Comparison of ENCODE assay signal across 13 cellular contexts in genomic region chr13:20125129-20125782, GRCh38. TPM values are rescaled to one million over a fixed set of nuclear protein-coding genes. Genes with fewer than 3 reads are reported as not detected.
A peak's percentile ranks its signal among the peaks of the same experiment; 100 is the strongest.
DNase-seq lines count a peak whose midpoint lies in the region; FAIRE-seq and TF ChIP-seq lines count a peak whose summit lies in the region.
"Had no signal": no experiment of that assay in that cellular context is flagged by ENCODE, and none has a peak within 500 bp of the region (broad histone marks: within the 10 kb centered on the region; RNA-seq: fewer than 3 reads in every experiment).

No MANE protein-coding gene starts in this region.

- peaks cover 28% of the 10 kb centered on the region for H3K4me1 Mint-ChIP-seq in HFFc6 (ENCODE audit: low read depth)
- peaks cover 2% of the 10 kb centered on the region for H3K4me1 Mint-ChIP-seq in activated naive CD8-positive, alpha-beta T cell treated with anti-CD3 and anti-CD28 coated beads for 36 hours

- H3K36me3 ChIP-seq in bronchial epithelial cell (ENCODE audit: control insufficient read depth, insufficient read depth, low read length) = no peaks in the 10 kb centered on the region
- no peaks in the 10 kb centered on the region for H3K36me3 ChIP-seq in keratinocyte (ENCODE audit: control insufficient read depth in 2 of 2, extremely low read depth in 1 of 2, insufficient read depth in 2 of 2, low read length in 2 of 2)
- H3K36me3 ChIP-seq: neural progenitor cell had no signal

- H3K27ac Mint-ChIP-seq in HFFc6 = peak overlapping the region; percentile 67
- no peak overlapping the region for H3K27ac Mint-ChIP-seq in activated naive CD8-positive, alpha-beta T cell treated with anti-CD3 and anti-CD28 coated beads for 36 hours
- H3K27ac Mint-ChIP-seq: neural progenitor cell had no signal

- no peaks in the 10 kb centered on the region for H3K9me3 ChIP-seq in keratinocyte (ENCODE audit: control insufficient read depth, low read depth, low read length)
- H3K9me3 ChIP-seq: testis had no signal

- TF ChIP-seq CTCF in HFFc6 (IDR thresholded peaks at IDR 0.05) = no peak
- no peak for TF ChIP-seq CTCF in bronchial epithelial cell (IDR thresholded peaks at IDR 0.05; ENCODE audit: insufficient read depth, low read length, severe bottlenecking)
- TF ChIP-seq CTCF in keratinocyte (optimal IDR thresholded peaks at IDR 0.05 in 1 of 3, IDR thresholded peaks at IDR 0.05 in 1 of 3, conservative IDR thresholded peaks at IDR 0.05 in 1 of 3; ENCODE audit: extremely low read depth in 1 of 3, insufficient read depth in 2 of 3, low read length in 3 of 3) = no peak

- no peak overlapping the region for H2AFZ ChIP-seq in keratinocyte (ENCODE audit: control insufficient read depth, low read length)
- H2AFZ ChIP-seq: neural progenitor cell had no signal

- H4K20me1 ChIP-seq in keratinocyte (ENCODE audit: control insufficient read depth, extremely low read depth, insufficient read depth, low read length) = no peaks in the 10 kb centered on the region

- H3K79me2 ChIP-seq in keratinocyte (ENCODE audit: control insufficient read depth, insufficient read depth, low read length) = no peaks in the 10 kb centered on the region

- dilution Hi-C loops in keratinocyte (cut with MboI; ENCODE audit: extremely low pct_ligation_motif_present, low sequenced_read_pairs) = no loop called here

- H3K4me3 ChIP-seq in bronchial epithelial cell (ENCODE audit: low read depth, low read length) (no peak overlapping the region), keratinocyte (ENCODE audit: control insufficient read depth in 2 of 3, extremely low read depth in 1 of 3, insufficient read depth in 2 of 3, low read depth in 1 of 3, low read length in 3 of 3) (no peak overlapping the region)
- H3K4me3 ChIP-seq: neural progenitor cell, testis had no signal

- peaks cover 3% of the 10 kb centered on the region; the same call in 1 of the 2 replicates for H3K27me3 Mint-ChIP-seq in HFFc6 (ENCODE audit: insufficient read depth)
- H3K27me3 Mint-ChIP-seq in activated naive CD8-positive, alpha-beta T cell treated with anti-CD3 and anti-CD28 coated beads for 36 hours = peaks cover 24% of the 10 kb centered on the region

- H3K27me3 ChIP-seq in bronchial epithelial cell (ENCODE audit: control insufficient read depth, insufficient read depth, low read length) (no peaks in the 10 kb centered on the region), keratinocyte (ENCODE audit: control insufficient read depth, extremely low read depth, insufficient read depth, low read length) (peaks cover 19% of the 10 kb centered on the region)
- H3K27me3 ChIP-seq: testis had no signal

- H3K4me1 ChIP-seq in keratinocyte (ENCODE audit: control insufficient read depth, extremely low read depth, insufficient read depth, low read length) = peaks cover 11% of the 10 kb centered on the region

- DNase-seq in AG08396 (ENCODE audit: low spot score) (peak; percentile 66), HFFc6 (peak; percentile 50), bronchial epithelial cell (ENCODE audit: low read depth) (peak; percentile 65), keratinocyte (ENCODE audit: low read depth, low spot score) (no peak), NCI-H1417 treated with DMSO at 0.1 percent for 48 hours (lab: John Stamatoyannopoulos, UW) (no peak), NCI-H1092 (lab: John Stamatoyannopoulos, UW) (no peak), NCI-H2107 (lab: John Stamatoyannopoulos, UW) (no peak)
- DNase-seq in activated naive CD8-positive, alpha-beta T cell treated with anti-CD3 and anti-CD28 coated beads for 36 hours = no peak
- DNase-seq: NCI-H446 treated with DMSO at 0.1 percent for 48 hours; stimulated activated CD4-positive, alpha-beta T cell treated with anti-CD3 and anti-CD28 coated beads, Interleukin-2, amount 100 ng/mL, for 48 hours; testis had no signal

- H3K4me2 ChIP-seq in keratinocyte (ENCODE audit: control insufficient read depth, extremely low read depth, insufficient read depth, low read depth, low read length) = no peak overlapping the region
- H3K4me2 ChIP-seq: neural progenitor cell had no signal

- no peaks in the 10 kb centered on the region for H3K36me3 Mint-ChIP-seq in HFFc6 (ENCODE audit: low read depth)
- no peaks in the 10 kb centered on the region for H3K36me3 Mint-ChIP-seq in activated naive CD8-positive, alpha-beta T cell treated with anti-CD3 and anti-CD28 coated beads for 36 hours
- H3K36me3 Mint-ChIP-seq: neural progenitor cell had no signal

- H3K9ac ChIP-seq in keratinocyte (ENCODE audit: control insufficient read depth, extremely low read depth, insufficient read depth, low read length) = no peak overlapping the region
- H3K9ac ChIP-seq: neural progenitor cell had no signal

- FAIRE-seq in bronchial epithelial cell (lab: Jason Lieb, UNC) (no peak), keratinocyte (lab: Jason Lieb, UNC) (peak; percentile 9)
- FAIRE-seq: GM12892 had no signal

- no peaks in the 10 kb centered on the region for H3K9me3 Mint-ChIP-seq in HFFc6
- H3K9me3 Mint-ChIP-seq in activated naive CD8-positive, alpha-beta T cell treated with anti-CD3 and anti-CD28 coated beads for 36 hours = no peaks in the 10 kb centered on the region
- H3K9me3 Mint-ChIP-seq: neural progenitor cell had no signal

- H3K9me1 ChIP-seq in keratinocyte (ENCODE audit: control insufficient read depth, extremely low read depth, insufficient read depth, low read length) = no peaks in the 10 kb centered on the region

- H3K4me3 Mint-ChIP-seq in HFFc6 = no peak overlapping the region
- no peak overlapping the region for H3K4me3 Mint-ChIP-seq in activated naive CD8-positive, alpha-beta T cell treated with anti-CD3 and anti-CD28 coated beads for 36 hours
- H3K4me3 Mint-ChIP-seq: neural progenitor cell had no signal

- no peak overlapping the region for H3K27ac ChIP-seq in keratinocyte (ENCODE audit: control insufficient read depth, insufficient read depth, low read length)
- H3K27ac ChIP-seq: neural progenitor cell had no signal

RNA-seq across cellular contexts. Expression of gene GJA3, which starts 35.6 kb away (rescaled TPM):
- under 1 TPM; 0.09 to 0.14 (median 0.11) TPM for total RNA-seq in HFFc6 (2021; fragmentation: NEBNext Ultra II Directional; extraction: Animal tissue kit (Norgen Biotek cat#: 25700))
- 0.26 and 1.5 TPM in 2 replicates for total RNA-seq in bronchial epithelial cell
- polyA plus RNA-seq in keratinocyte = 0.07 to 0.13 TPM (median 0.09 TPM) in 3 replicates
- polyA plus RNA-seq in keratinocyte (2011; ENCODE audit: low read depth) = 0.10 TPM
- 0.10 and 0.11 TPM in 2 replicates for polyA plus RNA-seq in keratinocyte (2011; cell fraction: cytosol; rRNA removed)
- polyA plus RNA-seq in keratinocyte (2011; cell fraction: nucleus; rRNA removed) = 0.21 and 0.22 TPM in 2 replicates
- 0.13 and 0.17 TPM in 2 replicates for polyA plus RNA-seq in keratinocyte (2012; ENCODE audit: low replicate concordance)
- polyA minus RNA-seq in keratinocyte = 0.10 to 0.13 TPM in 2 of 3 replicates, not detected in the other
- not detected for polyA minus RNA-seq in keratinocyte (2011; cell fraction: cytosol; rRNA and poly(A)+ RNA removed)
- 0.21 and 0.23 TPM in 2 replicates for polyA minus RNA-seq in keratinocyte (2011; cell fraction: nucleus; rRNA and poly(A)+ RNA removed)
- total RNA-seq in activated naive CD8-positive, alpha-beta T cell treated with anti-CD3 and anti-CD28 coated beads for 36 hours = 1 to 10 TPM; 1.0 TPM

Comparison
In these comparisons a context has a peak if more than half of its experiments do, and no peak if none do; other contexts are left out.
1. DNase-seq: peak in AG08396 (single experiment), HFFc6 (single experiment) and bronchial epithelial cell (single experiment); none in keratinocyte (single experiment), NCI-H1417 treated with DMSO at 0.1 percent for 48 hours (single experiment), activated naive CD8-positive, alpha-beta T cell treated with anti-CD3 and anti-CD28 coated beads for 36 hours (single experiment), NCI-H1092 (single experiment) and NCI-H2107 (single experiment).